Comparison of ENCODE assay signal across 30 cellular contexts in the genomic region with DNA sequence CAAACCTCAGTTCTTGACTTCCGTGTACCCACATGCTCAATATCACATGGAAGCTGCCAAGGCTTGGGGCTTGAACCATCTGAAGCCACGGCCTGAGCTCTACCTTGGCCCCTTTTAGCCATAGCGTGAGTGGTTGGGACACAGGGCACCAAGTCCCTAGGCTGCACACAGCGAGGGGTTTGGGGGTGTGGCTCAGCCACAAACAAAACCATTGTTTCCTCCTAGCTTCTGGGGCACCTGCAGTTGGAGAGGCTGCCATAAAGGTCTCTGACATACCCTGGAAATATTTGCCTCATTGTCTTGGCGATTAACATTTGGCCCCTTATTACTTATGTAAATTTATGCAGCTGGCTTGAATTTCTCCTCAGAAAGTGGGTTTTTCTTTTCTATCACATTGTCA.
"Had no signal": no experiment of that assay in that cellular context is flagged by ENCODE, and none has a peak within 500 bp of the region (broad histone marks: within the 10 kb centered on the region; RNA-seq: fewer than 3 reads in every experiment).

No MANE protein-coding gene starts in this region.

- H3K36me3 Mint-ChIP-seq: activated CD4-positive, alpha-beta memory T cell treated with anti-CD3 and anti-CD28 coated beads for 36 hours; activated CD8-positive, alpha-beta memory T cell treated with anti-CD3 and anti-CD28 coated beads, Interleukin-2, amount 10 ng/mL, durations not matched to agents 7 days and 5 days; activated naive CD4-positive, alpha-beta T cell treated with anti-CD3 and anti-CD28 coated beads, Interleukin-2, amount 50 U/mL, for 72 hours; activated naive CD8-positive, alpha-beta T cell treated with anti-CD3 and anti-CD28 coated beads, Interleukin-2, amount 10 ng/mL, durations not matched to agents 7 days and 5 days had no signal

- H3K4me3 Mint-ChIP-seq: activated CD4-positive, alpha-beta memory T cell treated with anti-CD3 and anti-CD28 coated beads for 36 hours; activated CD4-positive, alpha-beta T cell treated with anti-CD3 and anti-CD28 coated beads for 36 hours; activated CD4-positive, alpha-beta T cell treated with anti-CD3 and anti-CD28 coated beads, Interleukin-2, amount 10 ng/mL, durations not matched to agents 24 days and 14 days; activated CD8-positive, alpha-beta memory T cell treated with anti-CD3 and anti-CD28 coated beads, Interleukin-2, amount 10 ng/mL, durations not matched to agents 7 days and 5 days; activated CD8-positive, alpha-beta T cell treated with anti-CD3 and anti-CD28 coated beads, Interleukin-2, amount 10 ng/mL, durations not matched to agents 7 days and 5 days; activated naive CD4-positive, alpha-beta T cell treated with anti-CD3 and anti-CD28 coated beads for 36 hours; activated naive CD8-positive, alpha-beta T cell treated with anti-CD3 and anti-CD28 coated beads, Interleukin-2, amount 10 ng/mL, durations not matched to agents 7 days and 5 days; activated T-helper 1 cell treated with anti-CD3 and anti-CD28 coated beads, Interleukin-12 subunit alpha, Interleukin-12 subunit beta, Interleukin-2, Interleukin-4 antibody, amounts not matched to agents 30 ng/mL and 10 ng/mL and 1 ng/mL, durations not matched to agents 14 hours and 24 hours and 36 hours; central memory CD8-positive, alpha-beta T cell; dendritic cell treated with granulocyte-macrophage colony-stimulating factor and Interleukin-4, amounts not matched to agents 40 ng/mL and 50 ng/mL, for 4 days; endodermal cell; T-helper 17 cell; T-helper 2 cell treated with Interferon-gamma antibody and Interleukin-4, amounts not matched to agents 5 μg/mL and 100 μg/mL, for 36 hours had no signal

- H3K9me3 ChIP-seq: ascending aorta had no signal

- H3K36me3 ChIP-seq: ascending aorta, brain microvascular endothelial cell, WERI-Rb-1 had no signal

- H3K27ac Mint-ChIP-seq: activated CD4-positive, alpha-beta memory T cell treated with anti-CD3 and anti-CD28 coated beads for 36 hours; activated CD4-positive, alpha-beta T cell treated with anti-CD3 and anti-CD28 coated beads for 36 hours; activated CD4-positive, alpha-beta T cell treated with anti-CD3 and anti-CD28 coated beads, Interleukin-2, amount 10 ng/mL, durations not matched to agents 24 days and 14 days; activated CD8-positive, alpha-beta memory T cell treated with anti-CD3 and anti-CD28 coated beads, Interleukin-2, amount 10 ng/mL, durations not matched to agents 7 days and 5 days; activated CD8-positive, alpha-beta T cell treated with anti-CD3 and anti-CD28 coated beads, Interleukin-2, amount 10 ng/mL, durations not matched to agents 7 days and 5 days; activated naive CD4-positive, alpha-beta T cell treated with anti-CD3 and anti-CD28 coated beads for 36 hours; activated naive CD4-positive, alpha-beta T cell treated with anti-CD3 and anti-CD28 coated beads, Interleukin-2, amount 50 U/mL, for 72 hours; activated naive CD8-positive, alpha-beta T cell treated with anti-CD3 and anti-CD28 coated beads, Interleukin-2, amount 10 ng/mL, durations not matched to agents 7 days and 5 days; activated T-helper 1 cell treated with anti-CD3 and anti-CD28 coated beads, Interleukin-12 subunit alpha, Interleukin-12 subunit beta, Interleukin-2, Interleukin-4 antibody, amounts not matched to agents 30 ng/mL and 10 ng/mL and 1 ng/mL, durations not matched to agents 14 hours and 24 hours and 36 hours; activated T-helper 2 cell treated with anti-CD3 and anti-CD28 coated beads, Interferon-gamma antibody, Interleukin-2, Interleukin-4, amounts not matched to agents 10 μg/mL and 5 μg/mL and 100 μg/mL, durations not matched to agents 14 hours and 24 hours and 36 hours; dendritic cell treated with granulocyte-macrophage colony-stimulating factor and Interleukin-4, amounts not matched to agents 40 ng/mL and 50 ng/mL, for 4 days; endodermal cell; T-helper 17 cell; T-helper 2 cell treated with Interferon-gamma antibody and Interleukin-4, amounts not matched to agents 5 μg/mL and 100 μg/mL, for 36 hours had no signal

- H3K4me1 ChIP-seq: ascending aorta had no signal

- H3K27me3 ChIP-seq: ascending aorta, brain microvascular endothelial cell, dorsolateral prefrontal cortex had no signal

- ATAC-seq: activated CD4-positive, alpha-beta T cell treated with anti-CD3 and anti-CD28 coated beads for 36 hours; activated CD8-positive, alpha-beta memory T cell treated with anti-CD3 and anti-CD28 coated beads, Interleukin-2, amount 10 ng/mL, durations not matched to agents 7 days and 5 days; activated CD8-positive, alpha-beta T cell treated with anti-CD3 and anti-CD28 coated beads, Interleukin-2, amount 10 ng/mL, durations not matched to agents 7 days and 5 days; activated naive CD4-positive, alpha-beta T cell treated with anti-CD3 and anti-CD28 coated beads, Interleukin-2, amount 50 U/mL, for 72 hours; esophagus mucosa; T-helper 17 cell had no signal

- H3K4me3 ChIP-seq: ascending aorta, coronary artery, dorsolateral prefrontal cortex had no signal

- H3K4me1 Mint-ChIP-seq: activated CD4-positive, alpha-beta T cell treated with anti-CD3 and anti-CD28 coated beads for 36 hours; activated CD4-positive, alpha-beta T cell treated with anti-CD3 and anti-CD28 coated beads, Interleukin-2, amount 10 ng/mL, durations not matched to agents 24 days and 14 days; activated CD8-positive, alpha-beta memory T cell treated with anti-CD3 and anti-CD28 coated beads, Interleukin-2, amount 10 ng/mL, durations not matched to agents 7 days and 5 days; activated naive CD8-positive, alpha-beta T cell treated with anti-CD3 and anti-CD28 coated beads, Interleukin-2, amount 10 ng/mL, durations not matched to agents 7 days and 5 days; central memory CD8-positive, alpha-beta T cell; T-helper 17 cell had no signal

- H3K9me3 Mint-ChIP-seq: activated CD4-positive, alpha-beta T cell treated with anti-CD3 and anti-CD28 coated beads, Interleukin-2, amount 10 ng/mL, durations not matched to agents 24 days and 14 days; activated naive CD8-positive, alpha-beta T cell treated with anti-CD3 and anti-CD28 coated beads, Interleukin-2, amount 10 ng/mL, durations not matched to agents 7 days and 5 days; activated T-helper 1 cell treated with anti-CD3 and anti-CD28 coated beads, Interleukin-12 subunit alpha, Interleukin-12 subunit beta, Interleukin-2, Interleukin-4 antibody, amounts not matched to agents 30 ng/mL and 10 ng/mL and 1 ng/mL, durations not matched to agents 14 hours and 24 hours and 36 hours; dendritic cell treated with granulocyte-macrophage colony-stimulating factor and Interleukin-4, amounts not matched to agents 40 ng/mL and 50 ng/mL, for 4 days; endodermal cell; T-helper 2 cell treated with Interferon-gamma antibody and Interleukin-4, amounts not matched to agents 5 μg/mL and 100 μg/mL, for 36 hours had no signal

- H3K27ac ChIP-seq: ascending aorta, brain microvascular endothelial cell, coronary artery, dorsolateral prefrontal cortex, WERI-Rb-1 had no signal

- H3K27me3 Mint-ChIP-seq: activated CD4-positive, alpha-beta memory T cell treated with anti-CD3 and anti-CD28 coated beads for 36 hours; activated CD4-positive, alpha-beta T cell treated with anti-CD3 and anti-CD28 coated beads for 36 hours; activated CD4-positive, alpha-beta T cell treated with anti-CD3 and anti-CD28 coated beads, Interleukin-2, amount 10 ng/mL, durations not matched to agents 24 days and 14 days; activated CD8-positive, alpha-beta memory T cell treated with anti-CD3 and anti-CD28 coated beads, Interleukin-2, amount 10 ng/mL, durations not matched to agents 7 days and 5 days; activated naive CD8-positive, alpha-beta T cell treated with anti-CD3 and anti-CD28 coated beads, Interleukin-2, amount 10 ng/mL, durations not matched to agents 7 days and 5 days; central memory CD8-positive, alpha-beta T cell; dendritic cell treated with granulocyte-macrophage colony-stimulating factor and Interleukin-4, amounts not matched to agents 40 ng/mL and 50 ng/mL, for 4 days; T-helper 17 cell had no signal

- DNase-seq: activated CD4-positive, alpha-beta memory T cell treated with anti-CD3 and anti-CD28 coated beads for 36 hours; activated CD4-positive, alpha-beta T cell treated with anti-CD3 and anti-CD28 coated beads for 36 hours; activated CD4-positive, alpha-beta T cell treated with anti-CD3 and anti-CD28 coated beads, Interleukin-2, amount 10 ng/mL, durations not matched to agents 24 days and 14 days; activated CD4-positive, CD25-positive, alpha-beta regulatory T cell; activated CD4-positive, CD25-positive, alpha-beta regulatory T cell treated with anti-CD3 and anti-CD28 coated beads, Interleukin-2, amount 50 U/mL, for 72 hours; activated CD8-positive, alpha-beta memory T cell treated with anti-CD3 and anti-CD28 coated beads, Interleukin-2, amount 10 ng/mL, durations not matched to agents 7 days and 5 days; activated CD8-positive, alpha-beta memory T cell treated with anti-CD3 and anti-CD28 coated beads, Interleukin-2, amount 50 U/mL, for 4 hours; activated CD8-positive, alpha-beta T cell treated with anti-CD3 and anti-CD28 coated beads, Interleukin-2, amount 10 ng/mL, durations not matched to agents 7 days and 5 days; activated effector memory CD4-positive, alpha-beta T cell treated with anti-CD3 and anti-CD28 coated beads, Interleukin-2, amount 50 U/mL, for 16 hours; activated naive CD4-positive, alpha-beta T cell treated with anti-CD3 and anti-CD28 coated beads for 36 hours; activated naive CD8-positive, alpha-beta T cell treated with anti-CD3 and anti-CD28 coated beads, Interleukin-2, amount 10 ng/mL, durations not matched to agents 7 days and 5 days; activated T-cell treated with anti-CD3 and anti-CD28 coated beads, Interleukin-2, amount 50 U/mL, for 1 hour; activated T-cell treated with anti-CD3 and anti-CD28 coated beads, Interleukin-2, amount 50 U/mL, for 48 hours; brain microvascular endothelial cell; dorsolateral prefrontal cortex; effector memory CD4-positive, alpha-beta T cell; endodermal cell; foreskin fibroblast; T-helper 17 cell; T1000; WERI-Rb-1 had no signal
